In the genomic region with DNA sequence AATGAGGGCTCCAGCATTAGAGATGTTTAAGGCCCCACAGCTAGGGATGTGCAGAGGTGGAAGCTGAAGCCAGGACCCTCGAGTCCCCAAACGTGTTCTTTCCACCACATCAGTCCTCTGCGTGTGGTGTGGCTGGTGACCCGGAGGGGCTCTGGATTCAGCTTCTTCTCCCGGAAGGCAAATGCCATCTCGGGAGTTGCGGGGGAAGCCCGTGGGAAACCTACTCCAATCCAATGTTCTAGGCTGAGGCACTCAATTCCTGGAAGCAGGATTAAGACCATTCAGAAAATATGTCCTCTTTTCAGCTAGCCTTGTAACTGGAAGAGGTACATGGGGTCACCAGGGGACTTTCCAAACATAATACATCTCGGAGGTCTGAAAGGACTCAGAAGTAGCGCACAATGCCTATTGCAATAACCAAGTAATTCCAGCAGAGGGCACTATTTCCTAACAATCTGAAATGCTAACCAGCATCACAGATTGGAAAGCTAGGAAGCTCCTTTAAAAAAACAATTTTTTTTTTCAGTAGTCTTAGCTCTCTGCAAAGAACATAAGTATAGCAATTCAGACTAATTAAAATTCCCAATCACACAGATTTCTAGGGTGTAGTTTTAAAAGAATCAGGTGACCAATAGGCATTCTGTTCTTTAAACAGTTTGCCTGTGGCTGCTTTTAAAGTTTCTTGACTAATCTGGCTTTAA, we compare ENCODE assay signal across 9 cellular contexts. TPM values are rescaled to one million over a fixed set of nuclear protein-coding genes. Genes with fewer than 3 reads are reported as not detected.
A peak's percentile ranks its signal among the peaks of the same experiment; 100 is the strongest.
DNase-seq lines count a peak whose midpoint lies in the region; ATAC-seq and TF ChIP-seq lines count a peak whose summit lies in the region.
"Had no signal": no experiment of that assay in that cellular context is flagged by ENCODE, and none has a peak within 500 bp of the region (broad histone marks: within the 10 kb centered on the region; RNA-seq: fewer than 3 reads in every experiment).

No MANE protein-coding gene starts in this region.

- peak; percentile 91 for TF ChIP-seq RAD21 in Ishikawa (IDR thresholded peaks at IDR 0.05; ENCODE audit: low read depth)

- H3K4me1 Mint-ChIP-seq in activated naive CD4-positive, alpha-beta T cell treated with anti-CD3 and anti-CD28 coated beads, Interleukin-2, amount 10 ng/mL, durations not matched to agents 7 days and 5 days: no peaks in the 10 kb centered on the region
- peaks cover 9% of the 10 kb centered on the region for H3K4me1 Mint-ChIP-seq in mesothelial cell of epicardium

- H3K36me3 Mint-ChIP-seq in activated naive CD4-positive, alpha-beta T cell treated with anti-CD3 and anti-CD28 coated beads, Interleukin-2, amount 10 ng/mL, durations not matched to agents 7 days and 5 days: no peaks in the 10 kb centered on the region
- peaks cover 4% of the 10 kb centered on the region for H3K36me3 Mint-ChIP-seq in mesothelial cell of epicardium

- CTCF ChIA-PET in activated naive CD4-positive, alpha-beta T cell treated with anti-CD3 and anti-CD28 coated beads, Interleukin-2, amount 10 ng/mL, durations not matched to agents 7 days and 5 days (lab: Charles Lee): interaction anchor here (0.8 to 3.3 kb wide), 24 partner anchors 9 to 324 kb away, joined by 3 to 25 read pairs (median 4); no protein-coding TSS in a partner anchor

- no peaks in the 10 kb centered on the region for H3K9me3 Mint-ChIP-seq in activated naive CD4-positive, alpha-beta T cell treated with anti-CD3 and anti-CD28 coated beads, Interleukin-2, amount 10 ng/mL, durations not matched to agents 7 days and 5 days
- peaks cover 23% of the 10 kb centered on the region for H3K9me3 Mint-ChIP-seq in mesothelial cell of epicardium

- H3K4me3 ChIP-seq in endocrine pancreas (ENCODE audit: control insufficient read depth, insufficient read depth, low read length): no peak overlapping the region

- H3K4me1 ChIP-seq in endocrine pancreas (ENCODE audit: control insufficient read depth, insufficient read depth, low read length): no peaks in the 10 kb centered on the region

- no peak for ATAC-seq in GM21526 (IDR thresholded peaks at IDR 0.05; ENCODE audit: low FRiP score, unreplicated experiment)
- ATAC-seq: left colon had no signal

- H3K9me3 ChIP-seq in endocrine pancreas (ENCODE audit: control insufficient read depth, low read length): no peaks in the 10 kb centered on the region

- peak overlapping the region; percentile 33 for H3K9ac ChIP-seq in endocrine pancreas (ENCODE audit: control insufficient read depth, insufficient read depth, low read length)

- no peak overlapping the region for H3K27ac Mint-ChIP-seq in activated naive CD4-positive, alpha-beta T cell treated with anti-CD3 and anti-CD28 coated beads, Interleukin-2, amount 10 ng/mL, durations not matched to agents 7 days and 5 days
- H3K27ac Mint-ChIP-seq in mesothelial cell of epicardium: no peak overlapping the region

- no peaks in the 10 kb centered on the region for H3K27me3 ChIP-seq in endocrine pancreas (ENCODE audit: control insufficient read depth, insufficient read depth, low read length)

- peak; percentile 98 for TF ChIP-seq CTCF in mesothelial cell of epicardium (IDR thresholded peaks at IDR 0.05; ENCODE audit: unreplicated experiment)

- H3K36me3 ChIP-seq in endocrine pancreas (ENCODE audit: control insufficient read depth, insufficient read depth, low read length): no peaks in the 10 kb centered on the region

- no peak overlapping the region for H3K4me3 Mint-ChIP-seq in activated naive CD4-positive, alpha-beta T cell treated with anti-CD3 and anti-CD28 coated beads, Interleukin-2, amount 10 ng/mL, durations not matched to agents 7 days and 5 days
- H3K4me3 Mint-ChIP-seq in mesothelial cell of epicardium: no peak overlapping the region

- H3K27me3 Mint-ChIP-seq in activated naive CD4-positive, alpha-beta T cell treated with anti-CD3 and anti-CD28 coated beads, Interleukin-2, amount 10 ng/mL, durations not matched to agents 7 days and 5 days: peaks cover 27% of the 10 kb centered on the region
- H3K27me3 Mint-ChIP-seq in mesothelial cell of epicardium (ENCODE audit: low read depth): peaks cover 26% of the 10 kb centered on the region

- TF ChIP-seq EP300 in Ishikawa (IDR thresholded peaks at IDR 0.05; ENCODE audit: borderline replicate concordance): no peak

- DNase-seq in activated naive CD4-positive, alpha-beta T cell treated with anti-CD3 and anti-CD28 coated beads, Interleukin-2, amount 10 ng/mL, durations not matched to agents 7 days and 5 days: peak; percentile 40
- DNase-seq in activated naive CD4-positive, alpha-beta T cell treated with anti-CD3 and anti-CD28 coated beads, Interleukin-2, amount 50 U/mL, for 16 hours: no peak
- DNase-seq in RPMI8226: peak; percentile 44
- DNase-seq in mesothelial cell of epicardium (ENCODE audit: low spot score in 2 of 2, unreplicated experiment in 2 of 2): peak in 1 of 2 experiments; percentile 42
- no peak for DNase-seq in NK-92 (lab: John Stamatoyannopoulos, UW; ENCODE audit: unreplicated experiment)

TF ChIP-seq in Ishikawa, 13 proteins besides CTCF, POLR2A, EP300 and RAD21:
- TF ChIP-seq, protein P1, sequence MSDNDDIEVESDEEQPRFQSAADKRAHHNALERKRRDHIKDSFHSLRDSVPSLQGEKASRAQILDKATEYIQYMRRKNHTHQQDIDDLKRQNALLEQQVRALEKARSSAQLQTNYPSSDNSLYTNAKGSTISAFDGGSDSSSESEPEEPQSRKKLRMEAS (IDR thresholded peaks at IDR 0.05): no peak
- TF ChIP-seq CREB1 (IDR thresholded peaks at IDR 0.05; ENCODE audit: low read depth) (no peak), ZBTB7A (IDR thresholded peaks at IDR 0.05; ENCODE audit: low read depth) (no peak), TEAD4 (IDR thresholded peaks at IDR 0.05) (no peak), FOXM1 (IDR thresholded peaks at IDR 0.05; ENCODE audit: borderline replicate concordance, low read depth) (no peak), TAF1 (IDR thresholded peaks at IDR 0.05; ENCODE audit: low read depth) (no peak), CEBPB (IDR thresholded peaks at IDR 0.05) (no peak), EGR1 (IDR thresholded peaks at IDR 0.05) (no peak)

RNA-seq across cellular contexts. Expression of a gene that starts 36.2 kb away (rescaled TPM):
- total RNA-seq in mesothelial cell of epicardium: 49.5 to 54.0 TPM (median 50.9 TPM) in 3 replicates
- total RNA-seq: left colon had no signal

RNA-seq across cellular contexts. Expression of a gene that starts 40.7 kb away (rescaled TPM):
- total RNA-seq in mesothelial cell of epicardium: 92.2 to 97.2 TPM (median 95.7 TPM) in 3 replicates

Comparison
In these comparisons a context has a peak if more than half of its experiments do, and no peak if none do; other contexts are left out.
1. DNase-seq: peak in activated naive CD4-positive, alpha-beta T cell treated with anti-CD3 and anti-CD28 coated beads, Interleukin-2, amount 10 ng/mL, durations not matched to agents 7 days and 5 days (single experiment) and RPMI8226 (single experiment); none in activated naive CD4-positive, alpha-beta T cell treated with anti-CD3 and anti-CD28 coated beads, Interleukin-2, amount 50 U/mL, for 16 hours (single experiment) and NK-92 (single experiment).